ENCODE assay signal across 8 cellular contexts in the genomic region with DNA sequence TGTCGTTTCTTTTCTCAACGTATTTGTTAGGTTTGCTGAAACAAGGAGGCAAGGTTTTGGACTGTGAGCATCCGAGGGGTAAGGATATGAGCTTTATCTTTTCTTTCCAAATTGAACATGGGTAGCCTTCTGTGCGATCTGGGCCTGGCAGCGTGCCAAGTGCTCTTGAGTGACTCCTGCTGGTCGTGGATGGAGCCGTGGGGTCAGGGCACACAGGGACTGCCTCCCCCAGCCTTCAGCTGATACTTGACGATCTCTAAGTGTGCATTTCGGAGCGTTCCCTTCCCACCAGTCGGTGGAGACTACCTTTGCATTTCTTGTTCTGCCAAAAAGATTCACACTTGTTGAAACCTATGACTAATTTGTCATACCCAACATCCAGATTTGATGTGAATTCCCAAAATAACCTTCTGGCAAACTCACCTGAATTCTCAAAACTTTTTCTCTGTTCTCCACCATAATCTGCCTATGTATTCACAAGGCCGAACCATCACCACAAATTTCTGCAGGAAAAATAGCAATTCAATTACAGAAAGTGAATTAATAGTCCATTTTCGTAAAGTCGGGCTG. TPM values are rescaled to one million over a fixed set of nuclear protein-coding genes. Genes with fewer than 3 reads are reported as not detected.
DNase-seq lines count a peak whose midpoint lies in the region; ATAC-seq lines count a peak whose summit lies in the region.

No MANE protein-coding gene starts in this region.

- peak; percentile 7 to 57 for ATAC-seq in left cardiac atrium
- no peak for ATAC-seq in GM21367 (IDR thresholded peaks at IDR 0.05; ENCODE audit: unreplicated experiment)

- H3K4me3 Mint-ChIP-seq in CD4-positive, alpha-beta memory T cell: peak overlapping the region in 1 of 8 donors; percentile 33

- peak in 4 of 5 donors; percentile 18 to 36 (median 26) for DNase-seq in CD4-positive, alpha-beta memory T cell
- peak; percentile 23 for DNase-seq in Jurkat, Clone E6-1 (ENCODE audit: low read depth, low spot score)
- DNase-seq in activated T-cell treated with anti-CD3 and anti-CD28 coated beads for 1 hour (ENCODE audit: low read depth) (peak; percentile 26), left cardiac atrium (peak; percentile 69), GM03348 (ENCODE audit: low spot score) (no peak), NOMO-1 (lab: John Stamatoyannopoulos, UW; ENCODE audit: unreplicated experiment in 2 of 2) (no peak)
- peak; percentile 30 for DNase-seq in stimulated activated CD4-positive, alpha-beta T cell treated with anti-CD3 and anti-CD28 coated beads, Interleukin-4, amount 100 ng/mL, for 24 hours

- H3K4me3 ChIP-seq in CD4-positive, alpha-beta memory T cell (ENCODE audit: low read length in 2 of 2): no peak overlapping the region
- H3K4me3 ChIP-seq in Jurkat, Clone E6-1 (ENCODE audit: low read length): no peak overlapping the region

- POLR2A ChIA-PET in CD4-positive, alpha-beta memory T cell (lab: Charles Lee; ENCODE audit: partially characterized antibody): no interaction called here

- no peaks in the 10 kb centered on the region for H3K27me3 ChIP-seq in CD4-positive, alpha-beta memory T cell (ENCODE audit: insufficient read depth, low read length)

- H3K36me3 ChIP-seq in CD4-positive, alpha-beta memory T cell (ENCODE audit: insufficient read depth, low read length): no peaks in the 10 kb centered on the region

- peaks cover 17 to 23% (median 21%) of the 10 kb centered on the region in 4 donors for H3K4me1 Mint-ChIP-seq in CD4-positive, alpha-beta memory T cell

- no peak overlapping the region for H3K27ac Mint-ChIP-seq in CD4-positive, alpha-beta memory T cell

- peaks cover 0 to 3% of the 10 kb centered on the region in 2 donors for H3K27me3 Mint-ChIP-seq in CD4-positive, alpha-beta memory T cell

- H3K36me3 Mint-ChIP-seq in CD4-positive, alpha-beta memory T cell: no peaks in the 10 kb centered on the region

- peaks cover 14% of the 10 kb centered on the region for H3K4me1 ChIP-seq in CD4-positive, alpha-beta memory T cell (ENCODE audit: insufficient read depth, low read length)

- intact Hi-C loops in CD4-positive, alpha-beta memory T cell (cut with micrococcal nuclease): no loop called here
- intact Hi-C loops in left cardiac atrium (cut with DNase I): no loop called here

- CTCF ChIA-PET in CD4-positive, alpha-beta memory T cell (lab: Charles Lee; ENCODE audit: partially characterized antibody): interaction anchor here (1.0 to 1.8 kb wide), 4 partner anchors 12 to 132 kb away, joined by 3 to 9 read pairs (median 4); no protein-coding TSS in a partner anchor

- H3K9me3 ChIP-seq in CD4-positive, alpha-beta memory T cell (ENCODE audit: control insufficient read depth in 1 of 2, low read length in 2 of 2): no peaks in the 10 kb centered on the region

- peaks cover 0 to 4% (median 0%) of the 10 kb centered on the region in 8 donors for H3K9me3 Mint-ChIP-seq in CD4-positive, alpha-beta memory T cell

- no peak overlapping the region for H3K27ac ChIP-seq in CD4-positive, alpha-beta memory T cell (ENCODE audit: low read depth, low read length)

RNA-seq across cellular contexts. Expression of gene CLMP, which starts 40.2 kb away (rescaled TPM):
- under 1 TPM; 0.50 to 0.55 TPM for total RNA-seq in CD4-positive, alpha-beta memory T cell
- under 1 TPM; 0.41 to 0.97 TPM for polyA plus RNA-seq in CD4-positive, alpha-beta memory T cell
- polyA plus RNA-seq in Jurkat, Clone E6-1 (2012; ENCODE audit: insufficient read depth, insufficient read length): not detected
- 10 to 100 TPM; 30.6 to 38.6 TPM for total RNA-seq in left cardiac atrium

Comparison
In these comparisons a context has a peak if more than half of its experiments do, and no peak if none do; other contexts are left out.
1. DNase-seq: peak in CD4-positive, alpha-beta memory T cell (4 of 5), Jurkat, Clone E6-1 (single experiment), activated T-cell treated with anti-CD3 and anti-CD28 coated beads for 1 hour (single experiment), left cardiac atrium (single experiment) and stimulated activated CD4-positive, alpha-beta T cell treated with anti-CD3 and anti-CD28 coated beads, Interleukin-4, amount 100 ng/mL, for 24 hours (single experiment); none in GM03348 (single experiment) and NOMO-1 (0 of 2).
2. RNA of gene CLMP, which starts 40.2 kb away (total RNA-seq): 30.6 to 38.6 TPM in left cardiac atrium; 0.50 to 0.55 TPM in CD4-positive, alpha-beta memory T cell; every median in the first group is over 10 times any median in the second.